27 cellular contexts compared by ENCODE assay signal in genomic region chr5:149893403-149893931, GRCh38. TPM values are rescaled to one million over a fixed set of nuclear protein-coding genes. Genes with fewer than 3 reads are reported as not detected.
"Had no signal": no experiment of that assay in that cellular context is flagged by ENCODE, and none has a peak within 500 bp of the region (broad histone marks: within the 10 kb centered on the region; RNA-seq: fewer than 3 reads in every experiment).

No MANE protein-coding gene starts in this region.

- H3K9me3 ChIP-seq: ascending aorta, Peyer's patch had no signal

- H3K4me3 ChIP-seq: ascending aorta, K562, Peyer's patch had no signal

- DNase-seq: activated CD4-positive, alpha-beta T cell treated with anti-CD3 and anti-CD28 coated beads, Interleukin-2, amount 10 ng/mL, durations not matched to agents 24 days and 14 days; activated CD4-positive, alpha-beta T cell treated with anti-CD3 and anti-CD28 coated beads, Interleukin-2, amount 50 U/mL, for 4 hours; activated CD8-positive, alpha-beta T cell treated with anti-CD3 and anti-CD28 coated beads for 36 hours; activated gamma-delta T cell; activated naive CD4-positive, alpha-beta T cell treated with Interleukin-2 at 50 U/mL for 16 hours; activated naive CD8-positive, alpha-beta T cell treated with anti-CD3 and anti-CD28 coated beads, Interleukin-2, amount 10 ng/mL, durations not matched to agents 7 days and 5 days; activated T-cell treated with anti-CD3 and anti-CD28 coated beads, Interleukin-2, amount 50 U/mL, for 1 hour; amygdala; caudate nucleus; NCI-H1105; NCI-H1417 treated with DMSO at 0.1 percent for 48 hours; NCI-H187 treated with DMSO at 0.1 percent for 48 hours; NCI-H2081; NCI-H226; NCI-H524 treated with DMSO at 0.1 percent for 48 hours; Peyer's patch; RPMI8226; SIG-M5; SW 1271; T1000 had no signal

- H3K27ac ChIP-seq: ascending aorta, Peyer's patch had no signal

- H3K27me3 ChIP-seq: ascending aorta, Peyer's patch had no signal

- ATAC-seq: activated CD8-positive, alpha-beta T cell treated with anti-CD3 and anti-CD28 coated beads for 36 hours; K562; Right ventricle myocardium inferior had no signal

- H3K36me3 ChIP-seq: ascending aorta, Peyer's patch had no signal

- H3K4me1 ChIP-seq: ascending aorta, Peyer's patch had no signal

- FAIRE-seq: K562 had no signal

RNA-seq across cellular contexts. Expression of gene PDE6A, which starts 51.1 kb away (rescaled TPM):
- total RNA-seq: activated CD4-positive, alpha-beta T cell treated with anti-CD3 and anti-CD28 coated beads, Interleukin-2, amount 10 ng/mL, durations not matched to agents 24 days and 14 days; activated CD8-positive, alpha-beta memory T cell treated with anti-CD3 and anti-CD28 coated beads for 36 hours; activated CD8-positive, alpha-beta T cell treated with anti-CD3 and anti-CD28 coated beads for 36 hours; activated naive CD8-positive, alpha-beta T cell treated with anti-CD3 and anti-CD28 coated beads, Interleukin-2, amount 10 ng/mL, durations not matched to agents 7 days and 5 days; activated T-helper 2 cell treated with anti-CD3 and anti-CD28 coated beads, Interferon-gamma antibody, Interleukin-2, Interleukin-4, amounts not matched to agents 10 μg/mL and 5 μg/mL and 100 μg/mL, durations not matched to agents 14 hours and 24 hours and 36 hours; ascending aorta; Peyer's patch; T-helper 1 cell treated with Interleukin-12 subunit alpha and Interleukin-12 subunit beta and Interleukin-4 antibody, amounts not matched to agents 30 ng/mL and 1 ng/mL, for 36 hours; T-helper 2 cell treated with Interferon-gamma antibody and Interleukin-4, amounts not matched to agents 100 ng/mL and 5 ng/mL, for 36 hours had no signal
